1 cellular context compared by ENCODE assay signal in the genomic region with DNA sequence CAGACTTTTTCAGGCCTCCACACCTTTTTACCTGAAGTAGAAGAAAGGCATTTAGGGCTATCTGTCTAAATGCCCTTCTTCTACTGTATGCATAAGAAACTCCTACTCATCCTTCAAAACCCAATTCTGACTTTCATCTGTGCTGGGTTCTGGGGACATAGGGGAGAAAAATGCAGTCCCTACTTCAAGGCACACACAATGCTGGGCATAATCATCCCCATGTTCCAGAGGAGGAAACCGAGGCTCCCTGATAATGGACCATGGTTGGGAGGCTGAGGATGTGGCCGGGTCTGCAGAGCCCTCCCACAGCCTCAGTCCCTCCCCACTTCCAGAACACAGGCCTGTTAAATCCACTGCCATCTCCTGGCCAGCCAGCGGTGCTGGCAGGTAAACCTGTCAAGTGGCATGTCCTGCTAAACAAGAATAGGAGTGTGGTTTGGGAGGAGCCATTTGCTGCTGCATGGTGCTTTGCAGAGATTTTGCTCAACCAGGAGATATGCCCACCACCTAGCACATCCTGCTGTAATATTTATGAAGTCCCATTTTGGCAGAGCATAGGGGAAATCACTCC.
TF ChIP-seq lines count a peak whose summit lies in the region.

No MANE protein-coding gene starts in this region.

TF ChIP-seq in A549, 52 proteins besides CTCF, POLR2A, EP300 and RAD21:
- TF ChIP-seq TFCP2L1 (CRISPR knock-in tag; IDR thresholded peaks at IDR 0.05) (no peak), KDM1A (IDR thresholded peaks at IDR 0.05; ENCODE audit: low read depth) (no peak), RFX5 (IDR thresholded peaks at IDR 0.05) (no peak), BHLHE40 (IDR thresholded peaks at IDR 0.05; ENCODE audit: low read depth, low read length) (no peak), PHF8 (IDR thresholded peaks at IDR 0.05; ENCODE audit: borderline replicate concordance, low read depth) (no peak), NPAS2 (CRISPR knock-in tag; IDR thresholded peaks at IDR 0.05; ENCODE audit: borderline replicate concordance) (no peak), ESRRA (IDR thresholded peaks at IDR 0.05; ENCODE audit: borderline replicate concordance, low read length) (no peak)
- TF ChIP-seq, protein P1, sequence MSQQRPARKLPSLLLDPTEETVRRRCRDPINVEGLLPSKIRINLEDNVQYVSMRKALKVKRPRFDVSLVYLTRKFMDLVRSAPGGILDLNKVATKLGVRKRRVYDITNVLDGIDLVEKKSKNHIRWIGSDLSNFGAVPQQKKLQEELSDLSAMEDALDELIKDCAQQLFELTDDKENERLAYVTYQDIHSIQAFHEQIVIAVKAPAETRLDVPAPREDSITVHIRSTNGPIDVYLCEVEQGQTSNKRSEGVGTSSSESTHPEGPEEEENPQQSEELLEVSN (IDR thresholded peaks at IDR 0.05; ENCODE audit: borderline replicate concordance, low read depth) = no peak
TF ChIP-seq in A549: peak in this region for 0.
